Comparison of ENCODE assay signal across 8 cellular contexts in genomic region chr1:155082301-155082940, GRCh38. TPM values are rescaled to one million over a fixed set of nuclear protein-coding genes. Genes with fewer than 3 reads are reported as not detected.
DNase-seq lines count a peak whose midpoint lies in the region; ATAC-seq, FAIRE-seq and TF ChIP-seq lines count a peak whose summit lies in the region.

No MANE protein-coding gene starts in this region.

- peak overlapping the region; percentile 11 for H3K4me3 Mint-ChIP-seq in activated CD8-positive, alpha-beta T cell treated with anti-CD3 and anti-CD28 coated beads, Interleukin-2, amount 10 ng/mL, durations not matched to agents 7 days and 5 days
- peak overlapping the region; percentile 81 for H3K4me3 Mint-ChIP-seq in type B pancreatic cell

- H3K4me1 ChIP-seq in heart right ventricle (peaks cover 33 to 78% (median 60%) of the 10 kb centered on the region in 9 donors), right atrium auricular region (peaks cover 0 to 73% of the 10 kb centered on the region in 2 donors), keratinocyte (ENCODE audit: control insufficient read depth, extremely low read depth, insufficient read depth, low read length) (peaks cover 62% of the 10 kb centered on the region)

- TF ChIP-seq CTCF in heart right ventricle (IDR thresholded peaks at IDR 0.05) (no peak), right atrium auricular region (IDR thresholded peaks at IDR 0.05) (no peak), keratinocyte (optimal IDR thresholded peaks at IDR 0.05 in 1 of 3, IDR thresholded peaks at IDR 0.05 in 1 of 3, conservative IDR thresholded peaks at IDR 0.05 in 1 of 3; ENCODE audit: extremely low read depth in 1 of 3, insufficient read depth in 2 of 3, low read length in 3 of 3) (no peak), type B pancreatic cell (conservative IDR thresholded peaks at IDR 0.05) (no peak)

- peak overlapping the region; percentile 15 for H3K9ac ChIP-seq in keratinocyte (ENCODE audit: control insufficient read depth, extremely low read depth, insufficient read depth, low read length)

- no peaks in the 10 kb centered on the region for H3K79me2 ChIP-seq in keratinocyte (ENCODE audit: control insufficient read depth, insufficient read depth, low read length)

- peaks cover 3% of the 10 kb centered on the region for H3K36me3 Mint-ChIP-seq in activated CD8-positive, alpha-beta T cell treated with anti-CD3 and anti-CD28 coated beads, Interleukin-2, amount 10 ng/mL, durations not matched to agents 7 days and 5 days (ENCODE audit: low read depth)
- H3K36me3 Mint-ChIP-seq in type B pancreatic cell, result no peaks in the 10 kb centered on the region

- H3K4me1 Mint-ChIP-seq in activated CD8-positive, alpha-beta T cell treated with anti-CD3 and anti-CD28 coated beads, Interleukin-2, amount 10 ng/mL, durations not matched to agents 7 days and 5 days (ENCODE audit: low read depth), result peaks cover 61% of the 10 kb centered on the region
- H3K4me1 Mint-ChIP-seq in type B pancreatic cell (ENCODE audit: unreplicated experiment), result peaks cover 32% of the 10 kb centered on the region

- H3K27me3 Mint-ChIP-seq in activated CD8-positive, alpha-beta T cell treated with anti-CD3 and anti-CD28 coated beads, Interleukin-2, amount 10 ng/mL, durations not matched to agents 7 days and 5 days (ENCODE audit: low read depth), result peaks cover 43% of the 10 kb centered on the region
- peaks cover 54% of the 10 kb centered on the region for H3K27me3 Mint-ChIP-seq in type B pancreatic cell

- no peaks in the 10 kb centered on the region for H3K36me3 ChIP-seq in heart right ventricle
- no peaks in the 10 kb centered on the region for H3K36me3 ChIP-seq in right atrium auricular region
- no peaks in the 10 kb centered on the region for H3K36me3 ChIP-seq in keratinocyte (ENCODE audit: control insufficient read depth in 2 of 2, extremely low read depth in 1 of 2, insufficient read depth in 2 of 2, low read length in 2 of 2)

- no peaks in the 10 kb centered on the region for H3K9me3 ChIP-seq in heart right ventricle
- no peaks in the 10 kb centered on the region for H3K9me3 ChIP-seq in right atrium auricular region
- H3K9me3 ChIP-seq in keratinocyte (ENCODE audit: control insufficient read depth, low read depth, low read length), result no peaks in the 10 kb centered on the region

- H3K9me3 Mint-ChIP-seq in activated CD8-positive, alpha-beta T cell treated with anti-CD3 and anti-CD28 coated beads, Interleukin-2, amount 10 ng/mL, durations not matched to agents 7 days and 5 days (ENCODE audit: insufficient read depth), result no peaks in the 10 kb centered on the region
- no peaks in the 10 kb centered on the region for H3K9me3 Mint-ChIP-seq in type B pancreatic cell

- FAIRE-seq in keratinocyte (lab: Jason Lieb, UNC), result no peak

- CTCF ChIA-PET in activated CD8-positive, alpha-beta T cell treated with anti-CD3 and anti-CD28 coated beads, Interleukin-2, amount 10 ng/mL, durations not matched to agents 7 days and 5 days (lab: Charles Lee), result interaction anchor here (1.7 to 4.8 kb wide), 3 partner anchors 10 to 90 kb away, joined by 7 to 201 read pairs (median 112); partner anchors contain the start of genes EFNA4 and KRTCAP2

- 2 to 3% methylated on average over 33 to 34 of the region's 34 CpGs for WGBS in heart right ventricle, 2 donors

- H3K27ac ChIP-seq in heart right ventricle (no peak overlapping the region), right atrium auricular region (no peak overlapping the region), keratinocyte (ENCODE audit: control insufficient read depth, insufficient read depth, low read length) (no peak overlapping the region)

- dilution Hi-C loops in keratinocyte (cut with MboI; ENCODE audit: extremely low pct_ligation_motif_present, low sequenced_read_pairs), result no loop called here

- intact Hi-C loops in heart right ventricle (cut with DNase I), result loop anchor here in 2 of 10 donors (5.0 to 10.0 kb wide), 2 partner anchors 35 to 528 kb away; partner anchors contain the start of gene UBE2Q1 (in 1 of the 2)

- H4K20me1 ChIP-seq in keratinocyte (ENCODE audit: control insufficient read depth, extremely low read depth, insufficient read depth, low read length), result no peaks in the 10 kb centered on the region

- no peak overlapping the region for H3K27ac Mint-ChIP-seq in activated CD8-positive, alpha-beta T cell treated with anti-CD3 and anti-CD28 coated beads, Interleukin-2, amount 10 ng/mL, durations not matched to agents 7 days and 5 days
- peak overlapping the region; percentile 88 for H3K27ac Mint-ChIP-seq in type B pancreatic cell

- H3K9me1 ChIP-seq in keratinocyte (ENCODE audit: control insufficient read depth, extremely low read depth, insufficient read depth, low read length), result no peaks in the 10 kb centered on the region

- H3K4me2 ChIP-seq in keratinocyte (ENCODE audit: control insufficient read depth, extremely low read depth, insufficient read depth, low read depth, low read length), result peak overlapping the region; percentile 56

- no peak overlapping the region for H2AFZ ChIP-seq in keratinocyte (ENCODE audit: control insufficient read depth, low read length)

- ATAC-seq in heart right ventricle (no peak), GM19397 (IDR thresholded peaks at IDR 0.05; ENCODE audit: unreplicated experiment) (no peak), HG02885 (IDR thresholded peaks at IDR 0.05; ENCODE audit: poor library complexity, unreplicated experiment) (no peak)
- no peak for ATAC-seq in activated CD8-positive, alpha-beta T cell treated with anti-CD3 and anti-CD28 coated beads, Interleukin-2, amount 10 ng/mL, durations not matched to agents 7 days and 5 days

- H3K27me3 ChIP-seq in heart right ventricle (peaks cover 39 to 67% (median 53%) of the 10 kb centered on the region in 7 donors), right atrium auricular region (peaks cover 31 to 48% of the 10 kb centered on the region in 2 donors), keratinocyte (ENCODE audit: control insufficient read depth, extremely low read depth, insufficient read depth, low read length) (peaks cover 38% of the 10 kb centered on the region)

- POLR2A ChIA-PET in activated CD8-positive, alpha-beta T cell treated with anti-CD3 and anti-CD28 coated beads, Interleukin-2, amount 10 ng/mL, durations not matched to agents 7 days and 5 days (lab: Charles Lee), result no interaction called here

- DNase-seq in heart right ventricle, result peak in 1 of 2 donors; percentile 17
- no peak for DNase-seq in right atrium auricular region (ENCODE audit: low spot score)
- no peak for DNase-seq in activated CD8-positive, alpha-beta T cell treated with anti-CD3 and anti-CD28 coated beads, Interleukin-2, amount 10 ng/mL, durations not matched to agents 7 days and 5 days
- no peak for DNase-seq in keratinocyte (ENCODE audit: low read depth, low spot score)
- peak; percentile 71 for DNase-seq in type B pancreatic cell (ENCODE audit: extremely low spot score, unreplicated experiment)
- no peak for DNase-seq in C1 segment of cervical spinal cord (lab: John Stamatoyannopoulos, UW)

- H3K4me3 ChIP-seq in heart right ventricle, result peak overlapping the region in 6 of 10 donors; percentile 4 to 58 (median 23)
- peak overlapping the region in 1 of 2 donors; percentile 24 for H3K4me3 ChIP-seq in right atrium auricular region
- H3K4me3 ChIP-seq in keratinocyte (ENCODE audit: control insufficient read depth in 2 of 3, extremely low read depth in 1 of 3, insufficient read depth in 2 of 3, low read depth in 1 of 3, low read length in 3 of 3), result peak overlapping the region in 1 of 3 experiments; percentile 34

RNA-seq across cellular contexts. Expression of gene EFNA3, which starts 3.8 kb away (rescaled TPM):
- 1 to 10 TPM in 1 of 10 donors, under 1 TPM in 8, not detected in 1; 0.23 to 1.9 (median 0.46) TPM for total RNA-seq in heart right ventricle
- 1 to 10 TPM in 1 of 2 donors, under 1 TPM in 1; 0.95 to 1.8 TPM for polyA plus RNA-seq in heart right ventricle
- total RNA-seq in right atrium auricular region, result 1 to 10 TPM in 1 of 2 donors, not detected in 1; 3.2 TPM
- total RNA-seq in activated CD8-positive, alpha-beta T cell treated with anti-CD3 and anti-CD28 coated beads, Interleukin-2, amount 10 ng/mL, durations not matched to agents 7 days and 5 days, result 1 to 10 TPM; 3.8 to 5.5 TPM
- 3.3 to 9.0 TPM (median 4.4 TPM) in 3 replicates for polyA plus RNA-seq in keratinocyte
- 11.6 TPM for polyA plus RNA-seq in keratinocyte (2011; ENCODE audit: low read depth)
- polyA plus RNA-seq in keratinocyte (2011; cell fraction: cytosol; rRNA removed), result 4.9 and 6.5 TPM in 2 replicates
- 4.7 and 4.9 TPM in 2 replicates for polyA plus RNA-seq in keratinocyte (2011; cell fraction: nucleus; rRNA removed)
- polyA plus RNA-seq in keratinocyte (2012; ENCODE audit: low replicate concordance), result 3.9 and 47.4 TPM in 2 replicates
- polyA minus RNA-seq in keratinocyte, result 3.6 to 8.3 TPM (median 4.2 TPM) in 3 replicates
- 5.0 TPM for polyA minus RNA-seq in keratinocyte (2011; cell fraction: cytosol; rRNA and poly(A)+ RNA removed)
- polyA minus RNA-seq in keratinocyte (2011; cell fraction: nucleus; rRNA and poly(A)+ RNA removed), result 2.5 and 2.8 TPM in 2 replicates
- 3.4 and 4.7 TPM in 2 replicates for total RNA-seq in type B pancreatic cell (ENCODE audit: low replicate concordance)

RNA-seq across cellular contexts. Expression of gene EFNA4, which starts 18.9 kb away (rescaled TPM):
- total RNA-seq in heart right ventricle, result 1 to 10 TPM in 8 of 10 donors, under 1 TPM in 2; 0.49 to 2.8 (median 1.8) TPM
- 1 to 10 TPM; 4.2 to 5.4 TPM for polyA plus RNA-seq in heart right ventricle
- total RNA-seq in right atrium auricular region, result 1 to 10 TPM; 2.2 to 3.5 TPM
- total RNA-seq in activated CD8-positive, alpha-beta T cell treated with anti-CD3 and anti-CD28 coated beads, Interleukin-2, amount 10 ng/mL, durations not matched to agents 7 days and 5 days, result 1 to 10 TPM; 7.8 to 9.7 TPM
- 7.6 to 11.0 TPM (median 9.9 TPM) in 3 replicates for polyA plus RNA-seq in keratinocyte
- polyA plus RNA-seq in keratinocyte (2011; ENCODE audit: low read depth), result 7.7 TPM
- 5.6 and 8.1 TPM in 2 replicates for polyA plus RNA-seq in keratinocyte (2011; cell fraction: cytosol; rRNA removed)
- polyA plus RNA-seq in keratinocyte (2011; cell fraction: nucleus; rRNA removed), result 13.7 and 15.9 TPM in 2 replicates
- 7.2 and 12.3 TPM in 2 replicates for polyA plus RNA-seq in keratinocyte (2012; ENCODE audit: low replicate concordance)
- polyA minus RNA-seq in keratinocyte, result 5.4 to 9.9 TPM (median 7.6 TPM) in 3 replicates
- polyA minus RNA-seq in keratinocyte (2011; cell fraction: cytosol; rRNA and poly(A)+ RNA removed), result 12.3 TPM
- polyA minus RNA-seq in keratinocyte (2011; cell fraction: nucleus; rRNA and poly(A)+ RNA removed), result 7.3 and 8.2 TPM in 2 replicates
- 21.2 and 22.1 TPM in 2 replicates for total RNA-seq in type B pancreatic cell (ENCODE audit: low replicate concordance)

RNA-seq across cellular contexts. Expression of gene ADAM15, which starts 31.3 kb away (rescaled TPM):
- total RNA-seq in heart right ventricle (100 to 1,000 TPM in 1 of 10 donors, 10 to 100 TPM in 9; 46.7 to 146 (median 58.5) TPM), right atrium auricular region (10 to 100 TPM; 64.6 to 96.7 TPM), type B pancreatic cell (ENCODE audit: low replicate concordance) (61.9 and 69.0 TPM in 2 replicates)
- polyA plus RNA-seq in heart right ventricle (100 to 1,000 TPM; 144 to 305 TPM), keratinocyte (130 to 280 TPM (median 131 TPM) in 3 replicates)
- 10 to 100 TPM; 29.7 to 29.8 TPM for total RNA-seq in activated CD8-positive, alpha-beta T cell treated with anti-CD3 and anti-CD28 coated beads, Interleukin-2, amount 10 ng/mL, durations not matched to agents 7 days and 5 days
- polyA plus RNA-seq in keratinocyte (2011; ENCODE audit: low read depth), result 106 TPM
- 98.3 and 169 TPM in 2 replicates for polyA plus RNA-seq in keratinocyte (2011; cell fraction: cytosol; rRNA removed)
- polyA plus RNA-seq in keratinocyte (2011; cell fraction: nucleus; rRNA removed), result 313 and 412 TPM in 2 replicates
- 166 and 194 TPM in 2 replicates for polyA plus RNA-seq in keratinocyte (2012; ENCODE audit: low replicate concordance)
- 269 to 455 TPM (median 448 TPM) in 3 replicates for polyA minus RNA-seq in keratinocyte
- 471 TPM for polyA minus RNA-seq in keratinocyte (2011; cell fraction: cytosol; rRNA and poly(A)+ RNA removed)
- polyA minus RNA-seq in keratinocyte (2011; cell fraction: nucleus; rRNA and poly(A)+ RNA removed), result 347 and 394 TPM in 2 replicates

RNA-seq across cellular contexts. Expression of gene EFNA1, which starts 45.3 kb away (rescaled TPM):
- 10 to 100 TPM; 28.9 to 50.0 (median 35.6) TPM for total RNA-seq in heart right ventricle
- 100 to 1,000 TPM in 1 of 2 donors, 10 to 100 TPM in 1; 44.2 to 104 TPM for polyA plus RNA-seq in heart right ventricle
- 10 to 100 TPM; 24.8 to 41.4 TPM for total RNA-seq in right atrium auricular region
- not detected for total RNA-seq in activated CD8-positive, alpha-beta T cell treated with anti-CD3 and anti-CD28 coated beads, Interleukin-2, amount 10 ng/mL, durations not matched to agents 7 days and 5 days
- 33.2 to 116 TPM (median 77.5 TPM) in 3 replicates for polyA plus RNA-seq in keratinocyte
- 33.5 TPM for polyA plus RNA-seq in keratinocyte (2011; ENCODE audit: low read depth)
- 34.4 and 44.7 TPM in 2 replicates for polyA plus RNA-seq in keratinocyte (2011; cell fraction: cytosol; rRNA removed)
- 180 and 349 TPM in 2 replicates for polyA plus RNA-seq in keratinocyte (2011; cell fraction: nucleus; rRNA removed)
- polyA plus RNA-seq in keratinocyte (2012; ENCODE audit: low replicate concordance), result 22.9 and 134 TPM in 2 replicates
- polyA minus RNA-seq in keratinocyte, result 45.9 to 113 TPM (median 67.4 TPM) in 3 replicates
- 52.0 TPM for polyA minus RNA-seq in keratinocyte (2011; cell fraction: cytosol; rRNA and poly(A)+ RNA removed)
- 90.7 and 122 TPM in 2 replicates for polyA minus RNA-seq in keratinocyte (2011; cell fraction: nucleus; rRNA and poly(A)+ RNA removed)
- 26.1 and 69.9 TPM in 2 replicates for total RNA-seq in type B pancreatic cell (ENCODE audit: low replicate concordance)

RNA-seq across cellular contexts. Expression of gene DCST1, which starts 48.8 kb away (rescaled TPM):
- total RNA-seq in heart right ventricle, result not detected
- under 1 TPM in 1 of 2 donors, not detected in 1; 0.29 TPM for polyA plus RNA-seq in heart right ventricle
- not detected for total RNA-seq in right atrium auricular region
- total RNA-seq in activated CD8-positive, alpha-beta T cell treated with anti-CD3 and anti-CD28 coated beads, Interleukin-2, amount 10 ng/mL, durations not matched to agents 7 days and 5 days, result not detected
- polyA plus RNA-seq in keratinocyte, result 0.05 TPM in 1 of 3 replicates, not detected in the others
- polyA plus RNA-seq in keratinocyte (2011; ENCODE audit: low read depth), result not detected
- not detected in 2 replicates for polyA plus RNA-seq in keratinocyte (2011; cell fraction: cytosol; rRNA removed)
- 0.11 and 0.27 TPM in 2 replicates for polyA plus RNA-seq in keratinocyte (2011; cell fraction: nucleus; rRNA removed)
- polyA plus RNA-seq in keratinocyte (2012; ENCODE audit: low replicate concordance), result 0.14 TPM in 1 of 2 replicates, not detected in the other
- polyA minus RNA-seq in keratinocyte, result 0.43 TPM in 1 of 3 replicates, not detected in the others
- not detected for polyA minus RNA-seq in keratinocyte (2011; cell fraction: cytosol; rRNA and poly(A)+ RNA removed)
- not detected in 2 replicates for polyA minus RNA-seq in keratinocyte (2011; cell fraction: nucleus; rRNA and poly(A)+ RNA removed)
- total RNA-seq in type B pancreatic cell (ENCODE audit: low replicate concordance), result not detected in 2 replicates
